Comparison of ENCODE assay signal across 12 cellular contexts in genomic region chr11:117205211-117205818, GRCh38. TPM values are rescaled to one million over a fixed set of nuclear protein-coding genes. Genes with fewer than 3 reads are reported as not detected.
DNase-seq lines count a peak whose midpoint lies in the region; ATAC-seq and TF ChIP-seq lines count a peak whose summit lies in the region.
"Had no signal": no experiment of that assay in that cellular context is flagged by ENCODE, and none has a peak within 500 bp of the region (broad histone marks: within the 10 kb centered on the region; RNA-seq: fewer than 3 reads in every experiment).

No MANE protein-coding gene starts in this region.

- 89 to 95% methylated on average over 11 of the region's 11 CpGs for WGBS in sigmoid colon, 2 donors

- DNase-seq in HFFc6 (no peak), dorsolateral prefrontal cortex (peak in 3 of 10 donors; percentile 40 to 54 (median 46)), sigmoid colon (no peak), NCI-H2081 (lab: John Stamatoyannopoulos, UW) (no peak)
- DNase-seq: activated CD4-positive, alpha-beta T cell treated with anti-CD3 and anti-CD28 coated beads, Interleukin-2, amount 50 U/mL, for 1 hour; activated naive CD8-positive, alpha-beta T cell treated with anti-CD3 and anti-CD28 coated beads, Interleukin-2, amount 50 U/mL, for 24 hours; COR-L47; islet precursor cell; MV-4-11 had no signal

- intact Hi-C loops in dorsolateral prefrontal cortex (cut with DNase I) = loop anchor here in 1 of 2 donors (5.0 kb wide), 1 partner anchor 73 kb away; no protein-coding TSS in a partner anchor
- intact Hi-C loops in sigmoid colon (cut with DNase I) = no loop called here

- H3K27ac Mint-ChIP-seq in HFFc6 = peak overlapping the region; percentile 74
- H3K27ac Mint-ChIP-seq: activated naive CD8-positive, alpha-beta T cell treated with anti-CD3 and anti-CD28 coated beads, Interleukin-2, amount 50 U/mL, for 24 hours had no signal

- peaks cover 59% of the 10 kb centered on the region for H3K4me1 Mint-ChIP-seq in HFFc6 (ENCODE audit: low read depth)
- H3K4me1 Mint-ChIP-seq: activated naive CD8-positive, alpha-beta T cell treated with anti-CD3 and anti-CD28 coated beads, Interleukin-2, amount 50 U/mL, for 24 hours had no signal

- H3K9me3 Mint-ChIP-seq in HFFc6 = no peaks in the 10 kb centered on the region
- H3K9me3 Mint-ChIP-seq: activated naive CD8-positive, alpha-beta T cell treated with anti-CD3 and anti-CD28 coated beads, Interleukin-2, amount 50 U/mL, for 24 hours had no signal

- H3K36me3 ChIP-seq in sigmoid colon = peaks cover 34 to 53% (median 39%) of the 10 kb centered on the region in 4 donors

- peaks cover 32% of the 10 kb centered on the region for H3K36me3 Mint-ChIP-seq in HFFc6 (ENCODE audit: low read depth)

- H3K27ac ChIP-seq in dorsolateral prefrontal cortex (peak overlapping the region in 42 of 59 donors; percentile 0 to 78 (median 45)), sigmoid colon (peak overlapping the region; percentile 90 to 99 (median 96))
- H3K27ac ChIP-seq: SK-N-MC had no signal

- H3K4me1 ChIP-seq in sigmoid colon = peaks cover 0 to 38% (median 31%) of the 10 kb centered on the region in 4 donors

- peak overlapping the region; percentile 30; the same call in 1 of the 2 replicates for H3K4me3 Mint-ChIP-seq in HFFc6
- H3K4me3 Mint-ChIP-seq: activated naive CD8-positive, alpha-beta T cell treated with anti-CD3 and anti-CD28 coated beads, Interleukin-2, amount 50 U/mL, for 24 hours had no signal

- no peak for TF ChIP-seq EP300 in sigmoid colon (IDR thresholded peaks at IDR 0.05)

- H3K27me3 ChIP-seq in dorsolateral prefrontal cortex = no peaks in the 10 kb centered on the region
- H3K27me3 ChIP-seq in sigmoid colon = no peaks in the 10 kb centered on the region

- peak overlapping the region in 1 of 59 donors; percentile 15 for H3K4me3 ChIP-seq in dorsolateral prefrontal cortex
- peak overlapping the region in 3 of 4 donors; percentile 59 to 87 (median 85) for H3K4me3 ChIP-seq in sigmoid colon
- H3K4me3 ChIP-seq: SK-N-MC had no signal

- no peak for TF ChIP-seq POLR2A in sigmoid colon (IDR thresholded peaks at IDR 0.05)

- no peaks in the 10 kb centered on the region for H3K9me3 ChIP-seq in sigmoid colon

- H3K27me3 Mint-ChIP-seq in HFFc6 (ENCODE audit: insufficient read depth) = peaks cover 12% of the 10 kb centered on the region
- H3K27me3 Mint-ChIP-seq: activated naive CD8-positive, alpha-beta T cell treated with anti-CD3 and anti-CD28 coated beads, Interleukin-2, amount 50 U/mL, for 24 hours had no signal

- TF ChIP-seq CTCF in HFFc6 (IDR thresholded peaks at IDR 0.05) (no peak), dorsolateral prefrontal cortex (IDR thresholded peaks at IDR 0.05 in 54 of 56, conservative IDR thresholded peaks at IDR 0.05 in 2 of 56; ENCODE audit: low read depth in 1 of 56, partially characterized antibody in 56 of 56) (no peak), sigmoid colon (IDR thresholded peaks at IDR 0.05) (no peak)

- no peak for ATAC-seq in HG03175 (IDR thresholded peaks at IDR 0.05; ENCODE audit: unreplicated experiment)
- no peak for ATAC-seq in GM18858 (IDR thresholded peaks at IDR 0.05; ENCODE audit: unreplicated experiment)
- ATAC-seq: activated naive CD8-positive, alpha-beta T cell treated with anti-CD3 and anti-CD28 coated beads, Interleukin-2, amount 50 U/mL, for 24 hours had no signal

RNA-seq across cellular contexts. Expression of gene TAGLN, which starts 6.1 kb away (rescaled TPM):
- total RNA-seq in HFFc6 (2021; fragmentation: NEBNext Ultra II Directional; extraction: Animal tissue kit (Norgen Biotek cat#: 25700)) = 1,000 to 10,000 TPM; 1,668 to 2,517 (median 1,780) TPM
- 1,000 to 10,000 TPM in 1 of 120 experiments, 100 to 1,000 TPM in 34, 10 to 100 TPM in 85; 19.4 to 1,046 (median 66.3) TPM for total RNA-seq in dorsolateral prefrontal cortex
- total RNA-seq in sigmoid colon = over 10,000 TPM in 3 of 4 donors, 1,000 to 10,000 TPM in 1; 6,854 to 14,048 (median 12,596) TPM
- 1,000 to 10,000 TPM in 1 of 3 donors, 100 to 1,000 TPM in 2; 112 to 1,100 (median 337) TPM for polyA plus RNA-seq in sigmoid colon

RNA-seq across cellular contexts. Expression of gene PCSK7, which starts 26.6 kb away (rescaled TPM):
- total RNA-seq in HFFc6 (2021; fragmentation: NEBNext Ultra II Directional; extraction: Animal tissue kit (Norgen Biotek cat#: 25700)) = 10 to 100 TPM; 64.1 to 73.6 (median 68.0) TPM
- total RNA-seq in dorsolateral prefrontal cortex (100 to 1,000 TPM in 1 of 120 experiments, 10 to 100 TPM in 119; 41.1 to 101 (median 67.5) TPM), sigmoid colon (10 to 100 TPM; 22.1 to 55.1 (median 31.1) TPM)
- polyA plus RNA-seq in sigmoid colon = 100 to 1,000 TPM in 1 of 3 donors, 10 to 100 TPM in 2; 18.0 to 116 (median 21.7) TPM

RNA-seq across cellular contexts. Expression of gene SIDT2, which starts 26.8 kb away (rescaled TPM):
- 10 to 100 TPM; 33.9 to 53.9 (median 37.7) TPM for total RNA-seq in HFFc6 (2021; fragmentation: NEBNext Ultra II Directional; extraction: Animal tissue kit (Norgen Biotek cat#: 25700))
- total RNA-seq in dorsolateral prefrontal cortex (100 to 1,000 TPM in 5 of 120 experiments, 10 to 100 TPM in 115; 44.3 to 113 (median 69.8) TPM), sigmoid colon (10 to 100 TPM; 20.7 to 50.7 (median 28.5) TPM)
- 10 to 100 TPM in 2 of 3 donors, 1 to 10 TPM in 1; 7.6 to 33.1 (median 12.0) TPM for polyA plus RNA-seq in sigmoid colon

RNA-seq across cellular contexts. Expression of gene RNF214, which starts 27.2 kb away (rescaled TPM):
- total RNA-seq in HFFc6 (2021; fragmentation: NEBNext Ultra II Directional; extraction: Animal tissue kit (Norgen Biotek cat#: 25700)) = 10 to 100 TPM; 17.7 to 25.6 (median 22.1) TPM
- total RNA-seq in dorsolateral prefrontal cortex (10 to 100 TPM; 29.4 to 57.9 (median 42.5) TPM), sigmoid colon (10 to 100 TPM; 11.1 to 23.8 (median 12.8) TPM)
- 10 to 100 TPM in 2 of 3 donors, 1 to 10 TPM in 1; 6.2 to 12.0 (median 10.2) TPM for polyA plus RNA-seq in sigmoid colon
